Comparison of ENCODE assay signal across 8 cellular contexts in genomic region chr19:49451430-49452181, GRCh38. TPM values are rescaled to one million over a fixed set of nuclear protein-coding genes. Genes with fewer than 3 reads are reported as not detected.
DNase-seq lines count a peak whose midpoint lies in the region; ATAC-seq and TF ChIP-seq lines count a peak whose summit lies in the region.

TSS of gene PIH1D1 (minus strand) at chr19:49451814. CDS start at chr19:49451574, 240 bp downstream.

- H3K4me3 ChIP-seq in astrocyte of the cerebellum (ENCODE audit: low read depth, low read length) (peak within 1 kb of the TSS; percentile 81), rectal smooth muscle tissue (ENCODE audit: low read length) (peak within 1 kb of the TSS; percentile 81), aorta (ENCODE audit: low read length in 2 of 2) (peak within 1 kb of the TSS; percentile 19 to 63)

- ATAC-seq in GM18498 (IDR thresholded peaks at IDR 0.05; ENCODE audit: unreplicated experiment) = peak; percentile 64
- peak; percentile 59 for ATAC-seq in HG02943 (IDR thresholded peaks at IDR 0.05; ENCODE audit: low read depth, unreplicated experiment)
- ATAC-seq in aorta (ENCODE audit: low FRiP score) = peak; percentile 86

- in situ Hi-C loops in astrocyte of the cerebellum (cut with HindIII; ENCODE audit: low sequenced_read_pairs) = no loop called here

- WGBS in aorta, 2 donors = 1% methylated on average over 42 of the region's 42 CpGs

- H3K36me3 ChIP-seq in rectal smooth muscle tissue (ENCODE audit: control insufficient read depth, insufficient read depth, low read length) = no peaks in the 10 kb centered on the region
- no peaks in the 10 kb centered on the region for H3K36me3 ChIP-seq in aorta (ENCODE audit: control insufficient read depth in 1 of 2, insufficient read depth in 2 of 2, low read length in 1 of 2)

- H3K4me1 Mint-ChIP-seq in T-helper 2 cell treated with Interferon-gamma antibody and Interleukin-4, amounts not matched to agents 5 μg/mL and 100 μg/mL, for 36 hours (ENCODE audit: low read depth) = peaks cover 37% of the 10 kb centered on the region

- H3K27me3 Mint-ChIP-seq in T-helper 2 cell treated with Interferon-gamma antibody and Interleukin-4, amounts not matched to agents 5 μg/mL and 100 μg/mL, for 36 hours (ENCODE audit: low read depth) = no peaks in the 10 kb centered on the region

- peak within 1 kb of the TSS; percentile 99 for H3K4me3 Mint-ChIP-seq in T-helper 2 cell treated with Interferon-gamma antibody and Interleukin-4, amounts not matched to agents 5 μg/mL and 100 μg/mL, for 36 hours

- H3K27ac ChIP-seq in rectal smooth muscle tissue (ENCODE audit: low read depth, low read length) (peak within 1 kb of the TSS; percentile 99), aorta (ENCODE audit: low read depth in 1 of 2, low read length in 2 of 2) (peak within 1 kb of the TSS; percentile 33 to 77)

- H3K9me3 Mint-ChIP-seq in T-helper 2 cell treated with Interferon-gamma antibody and Interleukin-4, amounts not matched to agents 5 μg/mL and 100 μg/mL, for 36 hours = no peaks in the 10 kb centered on the region

- H3K9me3 ChIP-seq in aorta (ENCODE audit: control insufficient read depth, low read length) = no peaks in the 10 kb centered on the region

- DNase-seq in NCI-H1930 (lab: John Stamatoyannopoulos, UW) (peak; percentile 100), astrocyte of the cerebellum (ENCODE audit: low read depth) (peak; percentile 99), hepatic stellate cell (ENCODE audit: low spot score) (peak; percentile 96), aorta (peak; percentile 97 to 98)
- DNase-seq in T-helper 2 cell treated with Interferon-gamma antibody and Interleukin-4, amounts not matched to agents 5 μg/mL and 100 μg/mL, for 36 hours (ENCODE audit: low spot score) = peak; percentile 96

- H3K27ac Mint-ChIP-seq in T-helper 2 cell treated with Interferon-gamma antibody and Interleukin-4, amounts not matched to agents 5 μg/mL and 100 μg/mL, for 36 hours = peak within 1 kb of the TSS; percentile 100

- peak; percentile 40 for TF ChIP-seq CTCF in astrocyte of the cerebellum (IDR thresholded peaks at IDR 0.05; ENCODE audit: low read depth, low read length, missing control alignments)

- H3K27me3 ChIP-seq in rectal smooth muscle tissue (ENCODE audit: control insufficient read depth, insufficient read depth, low read length) (no peaks in the 10 kb centered on the region), aorta (ENCODE audit: control insufficient read depth in 1 of 2, insufficient read depth in 2 of 2, low read length in 1 of 2) (no peaks in the 10 kb centered on the region)

- peak within 1 kb of the TSS; percentile 63 for H3K9ac ChIP-seq in rectal smooth muscle tissue (ENCODE audit: low read length)

- H3K36me3 Mint-ChIP-seq in T-helper 2 cell treated with Interferon-gamma antibody and Interleukin-4, amounts not matched to agents 5 μg/mL and 100 μg/mL, for 36 hours (ENCODE audit: low read depth) = peaks cover 46% of the 10 kb centered on the region

- H3K4me1 ChIP-seq in rectal smooth muscle tissue (ENCODE audit: control insufficient read depth, insufficient read depth, low read length) (peaks cover 7% of the 10 kb centered on the region), aorta (ENCODE audit: control insufficient read depth in 1 of 2, insufficient read depth in 2 of 2, low read length in 2 of 2) (no peaks in the 10 kb centered on the region)

- intact Hi-C loops in aorta (cut with DNase I) = loop anchor here in 1 of 2 donors (2.0 kb wide), 1 partner anchor 89 kb away; the partner anchor contains the start of genes DKKL1 and TEAD2

RNA-seq across cellular contexts. Expression of gene PIH1D1, which starts in this region (rescaled TPM):
- total RNA-seq in aorta = 10 to 100 TPM; 45.0 to 74.7 TPM
- polyA plus RNA-seq in aorta = 100 to 1,000 TPM in 1 of 2 donors, 10 to 100 TPM in 1; 53.7 to 124 TPM

Comparison
In these comparisons a context has a peak if more than half of its experiments do, and no peak if none do; other contexts are left out.
1. Peak in every context shown above with its lines: DNase-seq, ATAC-seq, H3K4me3 ChIP-seq and H3K27ac ChIP-seq.